10 cellular contexts compared by ENCODE assay signal in genomic region chr12:121602766-121603165, GRCh38.
"Had no signal": no experiment of that assay in that cellular context is flagged by ENCODE, and none has a peak within 500 bp of the region (broad histone marks: within the 10 kb centered on the region; RNA-seq: fewer than 3 reads in every experiment).

No MANE protein-coding gene starts in this region.

- H3K4me3 ChIP-seq: GM23248, HAP-1, K562 had no signal

- H3K9ac ChIP-seq: GM23248 had no signal

- H3K4me3 Mint-ChIP-seq: HFFc6 had no signal

- H3K27ac Mint-ChIP-seq: HFFc6 had no signal

- DNase-seq: GM23248, GOT3, H7, HFFc6, IMR-90, KG1 had no signal

- ATAC-seq: HCT116, K562 had no signal

- FAIRE-seq: HTR-8/SVneo, K562 had no signal

- H3K9me3 ChIP-seq: HAP-1 had no signal

- H3K4me1 ChIP-seq: HAP-1 had no signal

- H3K27ac ChIP-seq: GM23248 had no signal

- H3K36me3 ChIP-seq: HAP-1 had no signal

- H2AFZ ChIP-seq: GM23248 had no signal
